In genomic region chr11:5712507-5712906, GRCh38 we compare ENCODE assay signal across 1 cellular context.
TF ChIP-seq lines count a peak whose summit lies in the region.

No MANE protein-coding gene starts in this region.

TF ChIP-seq in GM12878, 131 proteins besides CTCF, POLR2A, EP300 and RAD21:
- TF ChIP-seq ZSCAN29 (IDR thresholded peaks at IDR 0.05) (no peak), HDGF (IDR thresholded peaks at IDR 0.05) (no peak), HSF1 (IDR thresholded peaks at IDR 0.05; ENCODE audit: low read depth, low read length) (no peak), FOXK2 (IDR thresholded peaks at IDR 0.05) (no peak), SMC3 (IDR thresholded peaks at IDR 0.05; ENCODE audit: borderline replicate concordance, low read length) (peak; percentile 63; the same call in 1 of the 2 replicates), POLR2AphosphoS5 (IDR thresholded peaks at IDR 0.05; ENCODE audit: low read length) (0 out of 2 replicates have a peak, but pooled peaks have one; percentile 9), RBBP5 (conservative IDR thresholded peaks at IDR 0.05) (no peak), RELA (IDR thresholded peaks at IDR 0.05; ENCODE audit: borderline replicate concordance, partially characterized antibody) (no peak), GATAD2B (conservative IDR thresholded peaks at IDR 0.05; ENCODE audit: low read depth) (no peak), MTA3 (IDR thresholded peaks at IDR 0.05; ENCODE audit: borderline replicate concordance, low read length) (no peak), IKZF2 (IDR thresholded peaks at IDR 0.05) (no peak), TARDBP (IDR thresholded peaks at IDR 0.05; ENCODE audit: borderline replicate concordance) (no peak), STAT1 (conservative IDR thresholded peaks at IDR 0.05) (no peak), SPI1 (IDR thresholded peaks at IDR 0.05; ENCODE audit: borderline replicate concordance, insufficient read depth, low read depth, low read length) (no peak)
